ENCODE assay signal across 28 cellular contexts in genomic region chr6:118297821-118298220, GRCh38.
DNase-seq lines count a peak whose midpoint lies in the region; ATAC-seq and TF ChIP-seq lines count a peak whose summit lies in the region.
"Had no signal": no experiment of that assay in that cellular context is flagged by ENCODE, and none has a peak within 500 bp of the region (broad histone marks: within the 10 kb centered on the region; RNA-seq: fewer than 3 reads in every experiment).

No MANE protein-coding gene starts in this region.

- no peaks in the 10 kb centered on the region for H3F3A ChIP-seq in Loucy (ENCODE audit: low read depth)

- H3K4me3 ChIP-seq in Loucy (ENCODE audit: low read length, poor library complexity, severe bottlenecking) (no peak overlapping the region), coronary artery (no peak overlapping the region), sigmoid colon (no peak overlapping the region)
- H3K4me3 ChIP-seq: breast epithelium, GM12878, HAP-1, pancreas, suprapubic skin had no signal

- no peaks in the 10 kb centered on the region for H3K27me3 ChIP-seq in Loucy (ENCODE audit: insufficient read depth, low read length, poor library complexity, severe bottlenecking)
- no peaks in the 10 kb centered on the region for H3K27me3 ChIP-seq in sigmoid colon
- H3K27me3 ChIP-seq: BE2C, breast epithelium, pancreas, suprapubic skin had no signal

- H3K9me3 ChIP-seq in Loucy (ENCODE audit: insufficient read depth, low read depth, low read length), result no peaks in the 10 kb centered on the region
- H3K9me3 ChIP-seq in sigmoid colon, result peaks cover 0 to 5% (median 0%) of the 10 kb centered on the region in 4 donors
- H3K9me3 ChIP-seq: BE2C, breast epithelium, HAP-1, pancreas, suprapubic skin had no signal

- no peak for TF ChIP-seq POLR2A in sigmoid colon (IDR thresholded peaks at IDR 0.05)

- H3K9ac ChIP-seq in Loucy (ENCODE audit: low read depth, low read length, poor library complexity, severe bottlenecking), result no peak overlapping the region

- intact Hi-C loops in sigmoid colon (cut with DNase I), result no loop called here

- H3K9me2 ChIP-seq in Loucy (replicated peaks; ENCODE audit: low read depth, low read length), result no peaks in the 10 kb centered on the region

- 81 to 90% methylated on average over 2 of the region's 2 CpGs for WGBS in sigmoid colon, 2 donors

- no peaks in the 10 kb centered on the region for H3K4me1 ChIP-seq in Loucy (ENCODE audit: insufficient read depth, low read length, poor library complexity, severe bottlenecking)
- H3K4me1 ChIP-seq in sigmoid colon, result peaks cover 0 to 65% (median 49%) of the 10 kb centered on the region in 4 donors
- H3K4me1 ChIP-seq: BE2C, breast epithelium, HAP-1, pancreas, suprapubic skin had no signal

- H3K36me3 ChIP-seq in Loucy (ENCODE audit: insufficient read depth, low read length) (no peaks in the 10 kb centered on the region), sigmoid colon (no peaks in the 10 kb centered on the region)
- H3K36me3 ChIP-seq: BE2C, breast epithelium, HAP-1, pancreas, suprapubic skin had no signal

- peak overlapping the region; percentile 70 to 71 for H3K27ac ChIP-seq in coronary artery
- H3K27ac ChIP-seq in sigmoid colon, result peak overlapping the region; percentile 15 to 75 (median 64)
- H3K27ac ChIP-seq: breast epithelium, pancreas, suprapubic skin had no signal

- TF ChIP-seq CTCF in Loucy (conservative IDR thresholded peaks at IDR 0.05; ENCODE audit: low read length) (0 out of 2 replicates have a peak, but pooled peaks have one; percentile 13), coronary artery (IDR thresholded peaks at IDR 0.05) (no peak), sigmoid colon (IDR thresholded peaks at IDR 0.05) (no peak)

- no peak for TF ChIP-seq EP300 in sigmoid colon (IDR thresholded peaks at IDR 0.05)

- no peaks in the 10 kb centered on the region for H3K79me2 ChIP-seq in Loucy (ENCODE audit: insufficient read depth, low read length)

- no peaks in the 10 kb centered on the region for H4K20me1 ChIP-seq in Loucy (ENCODE audit: insufficient read depth, low read length, poor library complexity, severe bottlenecking)

- ATAC-seq in esophagus mucosa, result no peak
- ATAC-seq in HG02885 (IDR thresholded peaks at IDR 0.05; ENCODE audit: poor library complexity, unreplicated experiment), result no peak
- ATAC-seq: activated naive CD4-positive, alpha-beta T cell treated with anti-CD3 and anti-CD28 coated beads, Interleukin-2, amount 50 U/mL, for 72 hours; activated T-helper 17 cell treated with anti-CD3 and anti-CD28 coated beads, Interleukin-2, amount 50 U/mL, for 72 hours; CD8-positive, alpha-beta T cell; GM12878; pancreas; PC-3 had no signal

- H2AFZ ChIP-seq in Loucy (ENCODE audit: low read length), result no peak overlapping the region

- DNase-seq in Daoy (ENCODE audit: low read depth) (peak; percentile 13), coronary artery (ENCODE audit: low spot score) (no peak), sigmoid colon (no peak), NCI-H1694 (lab: John Stamatoyannopoulos, UW) (no peak)
- DNase-seq: ACHN; amygdala; BE2C; CD8-positive, alpha-beta T cell; hypothalamus; NCI-H1092; NCI-H187; NCI-H2171; NCI-H510A treated with DMSO at 0.1 percent for 48 hours; pancreas; PC-3; retina; Right ventricle myocardium superior; small intestine; stimulated activated naive CD4-positive, alpha-beta T cell had no signal

- no peak overlapping the region for H3K4me2 ChIP-seq in Loucy (ENCODE audit: low read depth, low read length, poor library complexity, severe bottlenecking)
